Comparison of ENCODE assay signal across 8 cellular contexts in the genomic region with DNA sequence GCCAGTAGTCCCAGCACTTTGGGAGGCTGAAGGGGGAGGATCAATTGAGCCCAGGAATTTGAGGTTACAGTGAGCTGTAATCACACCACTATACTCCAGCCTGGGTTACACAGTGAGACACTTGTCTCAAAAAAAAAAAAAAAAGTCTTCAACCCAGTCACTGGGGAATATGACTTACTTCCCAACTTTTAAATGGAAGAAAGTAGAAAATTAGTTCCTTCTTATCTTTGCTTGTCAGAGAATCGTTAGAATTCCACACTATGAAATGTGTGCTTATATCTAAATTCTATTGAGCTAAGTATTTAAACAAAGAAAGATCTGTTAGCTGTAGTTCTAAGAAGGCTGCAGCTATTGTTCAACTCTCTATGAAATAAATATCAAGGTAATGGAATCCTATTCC. TPM values are rescaled to one million over a fixed set of nuclear protein-coding genes. Genes with fewer than 3 reads are reported as not detected.
"Had no signal": no experiment of that assay in that cellular context is flagged by ENCODE, and none has a peak within 500 bp of the region (broad histone marks: within the 10 kb centered on the region; RNA-seq: fewer than 3 reads in every experiment).

No MANE protein-coding gene starts in this region.

- H3K4me3 ChIP-seq: GM12878 had no signal

- DNase-seq: GDM1, GF-D8 had no signal

- FAIRE-seq: GM12878, GM12891, GM12892, GM18507, GM19239 had no signal

- ATAC-seq: GM12878 had no signal

RNA-seq across cellular contexts. Expression of a gene that starts 42.4 kb away (rescaled TPM):
- total RNA-seq: G401, GM12878 had no signal
- polyA plus RNA-seq: GM12878 had no signal

RNA-seq across cellular contexts. Expression of a gene that starts 42.6 kb away (rescaled TPM):
- total RNA-seq: G401, GM12878 had no signal
- polyA plus RNA-seq: GM12878 had no signal
